16 cellular contexts compared by ENCODE assay signal in genomic region chr13:113882266-113882627, GRCh38. TPM values are rescaled to one million over a fixed set of nuclear protein-coding genes. Genes with fewer than 3 reads are reported as not detected.
A peak's percentile ranks its signal among the peaks of the same experiment; 100 is the strongest.
DNase-seq lines count a peak whose midpoint lies in the region; ATAC-seq, FAIRE-seq and TF ChIP-seq lines count a peak whose summit lies in the region.
"Had no signal": no experiment of that assay in that cellular context is flagged by ENCODE, and none has a peak within 500 bp of the region (broad histone marks: within the 10 kb centered on the region; RNA-seq: fewer than 3 reads in every experiment).

No MANE protein-coding gene starts in this region.

- H3K14ac ChIP-seq in H9 (ENCODE audit: insufficient read depth, low read length) = no peak overlapping the region

- no peak overlapping the region for H2BK20ac ChIP-seq in H9 (ENCODE audit: low read depth, low read length, poor library complexity, severe bottlenecking)

- H3K9me3 Mint-ChIP-seq in osteocyte (ENCODE audit: unreplicated experiment) = no peaks in the 10 kb centered on the region
- H3K9me3 Mint-ChIP-seq in H9 = no peaks in the 10 kb centered on the region
- H3K9me3 Mint-ChIP-seq: HFFc6 had no signal

- no peak overlapping the region for H3T11ph ChIP-seq in H9 (ENCODE audit: low read length)

- H3K79me1 ChIP-seq in H9 (ENCODE audit: insufficient read depth, low read depth, low read length, poor library complexity, severe bottlenecking) = no peaks in the 10 kb centered on the region

- H3K4me2 ChIP-seq in H9 (ENCODE audit: insufficient read depth, insufficient read length, low read length) = no peak overlapping the region

- no peaks in the 10 kb centered on the region for H3K36me3 Mint-ChIP-seq in osteocyte (ENCODE audit: unreplicated experiment)
- no peaks in the 10 kb centered on the region; a peak in 2 of 7 replicates for H3K36me3 Mint-ChIP-seq in H9 (ENCODE audit: insufficient read depth in 1 of 3, low read depth in 3 of 3)

- H4K5ac ChIP-seq in H9 (ENCODE audit: insufficient read length, low read depth, low read length) = no peak overlapping the region

- no peak overlapping the region for H4K8ac ChIP-seq in H9 (replicated peaks; ENCODE audit: insufficient read length, low read depth, low read length)

- H3K4me1 Mint-ChIP-seq in osteocyte (ENCODE audit: unreplicated experiment) = peaks cover 13% of the 10 kb centered on the region
- peaks cover 3 to 6% of the 10 kb centered on the region in 2 experiments; a peak in 2 of 4 replicates for H3K4me1 Mint-ChIP-seq in H9

- no peak overlapping the region for H3K27ac ChIP-seq in H9 (ENCODE audit: insufficient read length, low read depth, low read length)
- H3K27ac ChIP-seq: SJSA1 had no signal

- intact Hi-C loops in cardiac septum (cut with DNase I) = loop anchor here (2.0 kb wide), 1 partner anchor 19 kb away; no protein-coding TSS in a partner anchor

- FAIRE-seq in urothelium cell line (lab: Jason Lieb, UNC) = peak; percentile 92

- no peak overlapping the region for H2BK120ac ChIP-seq in H9 (ENCODE audit: low read depth, low read length, poor library complexity, severe bottlenecking)

- no peak overlapping the region for H2AK5ac ChIP-seq in H9 (ENCODE audit: insufficient read length, low read length)

- WGBS in H9 (ENCODE audit: extremely low coverage, insufficient read length, low lambda C conversion rate) = no CpG with 5 or more reads among the region's 8 CpGs

- H2AFZ ChIP-seq in H9 (ENCODE audit: low read length) = no peak overlapping the region

- H3K23ac ChIP-seq in H9 (ENCODE audit: insufficient read length, low read depth, low read length) = no peak overlapping the region

- H2BK12ac ChIP-seq in H9 (ENCODE audit: insufficient read length, low read depth, low read length) = no peak overlapping the region

- H3K56ac ChIP-seq in H9 (ENCODE audit: insufficient read length, low read depth, low read length) = no peak overlapping the region

- ATAC-seq in GM19395 (IDR thresholded peaks at IDR 0.05; ENCODE audit: unreplicated experiment) = no peak
- ATAC-seq: stimulated activated naive CD8-positive, alpha-beta T cell treated with anti-CD3 and anti-CD28 coated beads, Interleukin-15, Interleukin-2, amounts not matched to agents 100 U/mL and 50 U/mL, for 24 hours had no signal

- H3K4me3 Mint-ChIP-seq in osteocyte (ENCODE audit: unreplicated experiment) (no peak overlapping the region), H9 (no peak overlapping the region)
- H3K4me3 Mint-ChIP-seq: HFFc6 had no signal

- H4K20me1 ChIP-seq in H9 (ENCODE audit: control insufficient read depth, insufficient read depth, insufficient read length) = no peaks in the 10 kb centered on the region

- H3K18ac ChIP-seq in H9 (ENCODE audit: insufficient read length, low read depth, low read length) = no peak overlapping the region

- peak; percentile 49 for DNase-seq in activated CD8-positive, alpha-beta memory T cell treated with anti-CD3 and anti-CD28 coated beads, Interleukin-2, amount 50 U/mL, for 48 hours
- DNase-seq in cardiac septum (ENCODE audit: low spot score) (peak; percentile 86), osteocyte (ENCODE audit: extremely low spot score, unreplicated experiment) (peak; percentile 75), urothelium cell line (ENCODE audit: low spot score) (no peak), NCI-H226 (no peak), H9 (no peak)
- DNase-seq: amniotic stem cell; Caco-2; effector CD8-positive, alpha-beta T cell; HFFc6; NCI-H1105 treated with DMSO at 0.1 percent for 48 hours; NCI-H69; stimulated activated CD4-positive, alpha-beta T cell treated with anti-CD3 and anti-CD28 coated beads, Interleukin-4, amount 100 ng/mL, for 4 hours; stimulated activated naive CD8-positive, alpha-beta T cell treated with anti-CD3 and anti-CD28 coated beads, Interleukin-15, Interleukin-2, amounts not matched to agents 100 U/mL and 50 U/mL, for 24 hours had no signal

- no peaks in the 10 kb centered on the region for H3K9me3 ChIP-seq in H9 (ENCODE audit: control insufficient read depth, low read depth, low read length)
- H3K9me3 ChIP-seq: SJSA1 had no signal

- no peak overlapping the region for H2BK5ac ChIP-seq in H9 (ENCODE audit: insufficient read length, low read length)

- H3K27me3 ChIP-seq in H9 (ENCODE audit: insufficient read depth, low read length) = no peaks in the 10 kb centered on the region
- H3K27me3 ChIP-seq: SJSA1 had no signal

- H3K4me1 ChIP-seq in H9 (ENCODE audit: insufficient read depth, low read length) = no peaks in the 10 kb centered on the region
- H3K4me1 ChIP-seq: Caco-2, SJSA1 had no signal

- no peak overlapping the region for H3K4ac ChIP-seq in H9 (ENCODE audit: low read depth, low read length)

- no peak overlapping the region for H4K91ac ChIP-seq in H9 (ENCODE audit: insufficient read length, low read depth, low read length)

- H3K9ac ChIP-seq in H9 (ENCODE audit: extremely low read depth, insufficient read length, low read length) = no peak overlapping the region

- H2BK15ac ChIP-seq in H9 (ENCODE audit: low read depth, low read length) = no peak overlapping the region

- no peaks in the 10 kb centered on the region for H3K23me2 ChIP-seq in H9 (ENCODE audit: insufficient read length, low read depth, low read length, poor library complexity, severe bottlenecking)

- TF ChIP-seq CTCF in osteocyte (IDR thresholded peaks at IDR 0.05) (no peak), H9 (conservative IDR thresholded peaks at IDR 0.05) (no peak)

- H3K79me2 ChIP-seq in H9 (ENCODE audit: insufficient read depth, low read length) = no peaks in the 10 kb centered on the region

- H3K27me3 Mint-ChIP-seq in osteocyte (ENCODE audit: unreplicated experiment) = peaks cover 7% of the 10 kb centered on the region
- peaks cover 7% of the 10 kb centered on the region; the same call in 1 of the 2 replicates for H3K27me3 Mint-ChIP-seq in H9 (ENCODE audit: low read depth)

- H3K27ac Mint-ChIP-seq in osteocyte (ENCODE audit: unreplicated experiment) (no peak overlapping the region), H9 (no peak overlapping the region)
- H3K27ac Mint-ChIP-seq: HFFc6 had no signal

RNA-seq across cellular contexts. Expression of gene GAS6, which starts 18.4 kb away (rescaled TPM):
- total RNA-seq in cardiac septum = 201 TPM
- total RNA-seq in osteocyte = 14.8 and 15.0 TPM in 2 replicates
- total RNA-seq in H9 (2021) = 19.5 and 20.5 TPM in 2 replicates

Comparison
In these comparisons a context has a peak if more than half of its experiments do, and no peak if none do; other contexts are left out.
1. DNase-seq: peak in activated CD8-positive, alpha-beta memory T cell treated with anti-CD3 and anti-CD28 coated beads, Interleukin-2, amount 50 U/mL, for 48 hours (single experiment), cardiac septum (single experiment) and osteocyte (single experiment); none in urothelium cell line (single experiment), NCI-H226 (single experiment) and H9 (single experiment).